Comparison of ENCODE assay signal across 28 cellular contexts in genomic region chr3:62289922-62290321, GRCh38.
"Had no signal": no experiment of that assay in that cellular context is flagged by ENCODE, and none has a peak within 500 bp of the region (broad histone marks: within the 10 kb centered on the region; RNA-seq: fewer than 3 reads in every experiment).

No MANE protein-coding gene starts in this region.

- H3K9me3 ChIP-seq: neutrophil, pancreas, psoas muscle, spleen, suprapubic skin, testis, tibial artery, transverse colon, upper lobe of right lung, uterus had no signal

- H3K36me3 ChIP-seq: neutrophil, pancreas, suprapubic skin, uterus had no signal

- H3K27ac ChIP-seq: neutrophil, pancreas, psoas muscle, skin epidermis, spleen, suprapubic skin, testis, tibial artery, transverse colon, upper lobe of right lung, uterus had no signal

- H3K4me3 ChIP-seq: pancreas, psoas muscle, skin epidermis, smooth muscle cell, spleen, suprapubic skin, testis, tibial artery, transverse colon, upper lobe of right lung, uterus had no signal

- H3K27me3 ChIP-seq: neutrophil, pancreas, spleen, suprapubic skin, testis, tibial artery, transverse colon, upper lobe of right lung, uterus had no signal

- ATAC-seq: naive thymus-derived CD8-positive, alpha-beta T cell; natural killer cell treated with Interleukin-12 subunit alpha and Interleukin-12 subunit beta and Interleukin-15 and Interleukin-18, amount 100 ng/mL, for 72 hours; pancreas; psoas muscle; right cardiac atrium; sciatic nerve; stimulated activated memory B cell treated with anti-CD40 and anti-IgM and Interleukin-4, amounts not matched to agents 10 μg/mL and 1 μg/mL and 100 μg/mL, for 72 hours; stimulated activated naive CD8-positive, alpha-beta T cell treated with anti-CD3 and anti-CD28 coated beads, Interleukin-15, amount 100 ng/mL, for 72 hours; stimulated activated naive CD8-positive, alpha-beta T cell treated with anti-CD3 and anti-CD28 coated beads, Interleukin-15, Interleukin-2, amounts not matched to agents 100 U/mL and 50 U/mL, for 24 hours; upper lobe of right lung had no signal

- DNase-seq: naive thymus-derived CD8-positive, alpha-beta T cell; nephron progenitor cell; nucleus accumbens; pancreas; psoas muscle; right cardiac atrium; spleen; stimulated activated CD4-positive, alpha-beta T cell treated with anti-CD3 and anti-CD28 coated beads, Interleukin-12 subunit alpha, Interleukin-12 subunit beta, amount 100 ng/mL, for 4 hours; stimulated activated CD4-positive, alpha-beta T cell treated with anti-CD3 and anti-CD28 coated beads, Interleukin-1b, Interleukin-23, amount 100 ng/mL, for 48 hours; stimulated activated CD4-positive, alpha-beta T cell treated with anti-CD3 and anti-CD28 coated beads, Interleukin-4, amount 100 ng/mL, for 1 hour; stimulated activated CD4-positive, alpha-beta T cell treated with anti-CD3 and anti-CD28 coated beads, Interleukin-4, amount 100 ng/mL, for 4 hours; stimulated activated CD8-positive, alpha-beta memory T cell treated with anti-CD3 and anti-CD28 coated beads, Interleukin-4, amount 100 ng/mL, for 48 hours; stimulated activated naive CD4-positive, alpha-beta T cell; stimulated activated naive CD8-positive, alpha-beta T cell treated with anti-CD3 and anti-CD28 coated beads, Interleukin-15, amount 100 ng/mL, for 72 hours; stimulated activated naive CD8-positive, alpha-beta T cell treated with anti-CD3 and anti-CD28 coated beads, Interleukin-15, Interleukin-2, amounts not matched to agents 100 U/mL and 50 U/mL, for 24 hours; substantia nigra; testis; tibial artery; transverse colon; upper lobe of right lung; uterus had no signal

- H3K4me1 ChIP-seq: pancreas, psoas muscle, spleen, suprapubic skin, testis, tibial artery, transverse colon, upper lobe of right lung, uterus had no signal
